In genomic region chr2:218261424-218262273, GRCh38 we compare ENCODE assay signal across 9 cellular contexts. TPM values are rescaled to one million over a fixed set of nuclear protein-coding genes. Genes with fewer than 3 reads are reported as not detected.
DNase-seq lines count a peak whose midpoint lies in the region; ATAC-seq and TF ChIP-seq lines count a peak whose summit lies in the region.
"Had no signal": no experiment of that assay in that cellular context is flagged by ENCODE, and none has a peak within 500 bp of the region (broad histone marks: within the 10 kb centered on the region; RNA-seq: fewer than 3 reads in every experiment).

No MANE protein-coding gene starts in this region.

- no peak overlapping the region for H3K4ac ChIP-seq in neuronal stem cell (ENCODE audit: low read length)

- peak overlapping the region; percentile 81 for H3K27ac Mint-ChIP-seq in dendritic cell treated with granulocyte-macrophage colony-stimulating factor and Interleukin-4, amounts not matched to agents 40 ng/mL and 50 ng/mL, for 4 days
- H3K27ac Mint-ChIP-seq: natural killer cell had no signal

- H3K23ac ChIP-seq in neuronal stem cell (ENCODE audit: low read depth, low read length, poor library complexity): peak overlapping the region; percentile 69

- no peak overlapping the region for H4K8ac ChIP-seq in neuronal stem cell (ENCODE audit: low read depth, low read length)

- H3K18ac ChIP-seq in neuronal stem cell (ENCODE audit: low read length): peak overlapping the region; percentile 62

- no peak overlapping the region for H3K14ac ChIP-seq in neuronal stem cell (ENCODE audit: low read length)

- no peak for TF ChIP-seq CTCF in NB4 (IDR thresholded peaks at IDR 0.05; ENCODE audit: low read depth, low read length)

- peaks cover 0 to 2% (median 0%) of the 10 kb centered on the region in 3 experiments for H3K27me3 ChIP-seq in neuronal stem cell (ENCODE audit: control insufficient read depth in 3 of 3, insufficient read depth in 3 of 3, low read depth in 1 of 3, low read length in 3 of 3)

- no peak overlapping the region for H2AK5ac ChIP-seq in neuronal stem cell (ENCODE audit: low read depth, low read length)

- peak overlapping the region; percentile 7 for H2BK120ac ChIP-seq in neuronal stem cell (ENCODE audit: low read depth, low read length)

- no CpG with 5 or more reads among the region's 8 CpGs for WGBS in neuronal stem cell (ENCODE audit: extremely low coverage in 2 of 2, insufficient read length in 2 of 2, insufficient replicate concordance in 1 of 2), 2 donors

- ATAC-seq in HG03135 (IDR thresholded peaks at IDR 0.05; ENCODE audit: unreplicated experiment) (no peak), GM21447 (IDR thresholded peaks at IDR 0.05; ENCODE audit: unreplicated experiment) (no peak), GM18498 (IDR thresholded peaks at IDR 0.05; ENCODE audit: unreplicated experiment) (no peak)
- ATAC-seq: natural killer cell had no signal

- peak overlapping the region; percentile 68 for H3K4me3 Mint-ChIP-seq in dendritic cell treated with granulocyte-macrophage colony-stimulating factor and Interleukin-4, amounts not matched to agents 40 ng/mL and 50 ng/mL, for 4 days
- H3K4me3 Mint-ChIP-seq: natural killer cell had no signal

- H3K4me1 ChIP-seq in neuronal stem cell (ENCODE audit: control insufficient read depth in 2 of 2, insufficient read depth in 1 of 2, low read depth in 1 of 2, low read length in 2 of 2): peaks cover 15 to 24% of the 10 kb centered on the region in 2 donors

- no peak overlapping the region for H3K4me2 ChIP-seq in neuronal stem cell (ENCODE audit: insufficient read depth, low read length, poor library complexity, severe bottlenecking)

- DNase-seq in COLO668 (lab: John Stamatoyannopoulos, UW; ENCODE audit: unreplicated experiment): peak; percentile 72
- DNase-seq in NB4 (ENCODE audit: low read depth): peak; percentile 60
- no peak for DNase-seq in neuronal stem cell (ENCODE audit: low spot score)
- no peak for DNase-seq in T-helper 9 cell
- DNase-seq: natural killer cell had no signal

- no peak overlapping the region for H3K27ac ChIP-seq in neuronal stem cell (replicated peaks; ENCODE audit: low read length)

- no peak overlapping the region for H4K91ac ChIP-seq in neuronal stem cell (ENCODE audit: low read depth, low read length, poor library complexity)

- H3K9me3 Mint-ChIP-seq in dendritic cell treated with granulocyte-macrophage colony-stimulating factor and Interleukin-4, amounts not matched to agents 40 ng/mL and 50 ng/mL, for 4 days: no peaks in the 10 kb centered on the region
- H3K9me3 Mint-ChIP-seq: natural killer cell had no signal

- H3K9me3 ChIP-seq in neuronal stem cell (replicated peaks in 1 of 2; ENCODE audit: control insufficient read depth in 2 of 2, insufficient read depth in 1 of 2, low read depth in 1 of 2, low read length in 2 of 2): peaks cover 0 to 2% of the 10 kb centered on the region in 2 donors

- peaks cover 45% of the 10 kb centered on the region for H3K36me3 Mint-ChIP-seq in dendritic cell treated with granulocyte-macrophage colony-stimulating factor and Interleukin-4, amounts not matched to agents 40 ng/mL and 50 ng/mL, for 4 days (ENCODE audit: low read depth)
- H3K36me3 Mint-ChIP-seq: natural killer cell had no signal

- H2AFZ ChIP-seq in neuronal stem cell (ENCODE audit: low read length): peak overlapping the region; percentile 56

- H3K9ac ChIP-seq in neuronal stem cell (ENCODE audit: low read depth, low read length, poor library complexity): peak overlapping the region; percentile 51

- H2BK15ac ChIP-seq in neuronal stem cell (ENCODE audit: low read length): no peak overlapping the region

- H3K4me3 ChIP-seq in NB4 (ENCODE audit: low read depth, low read length) (no peak overlapping the region), neuronal stem cell (ENCODE audit: low read length in 2 of 2) (peak overlapping the region in 1 of 2 donors; percentile 51)

- H3K4me1 Mint-ChIP-seq in dendritic cell treated with granulocyte-macrophage colony-stimulating factor and Interleukin-4, amounts not matched to agents 40 ng/mL and 50 ng/mL, for 4 days (ENCODE audit: low read depth): peaks cover 98% of the 10 kb centered on the region

- no peaks in the 10 kb centered on the region for H3K27me3 Mint-ChIP-seq in dendritic cell treated with granulocyte-macrophage colony-stimulating factor and Interleukin-4, amounts not matched to agents 40 ng/mL and 50 ng/mL, for 4 days

- no peak for TF ChIP-seq POLR2A in NB4 (IDR thresholded peaks at IDR 0.05; ENCODE audit: extremely low read depth, insufficient read length)

- H3K36me3 ChIP-seq in neuronal stem cell (replicated peaks in 1 of 2; ENCODE audit: control insufficient read depth in 2 of 2, insufficient read depth in 2 of 2, low read length in 2 of 2): peaks cover 21 to 43% of the 10 kb centered on the region in 2 donors

- no peak overlapping the region for H2BK12ac ChIP-seq in neuronal stem cell (ENCODE audit: low read length)

- no peak overlapping the region for H2BK5ac ChIP-seq in neuronal stem cell (ENCODE audit: low read length)

- no peaks in the 10 kb centered on the region for H3K79me1 ChIP-seq in neuronal stem cell (ENCODE audit: low read depth, low read length)

- intact Hi-C loops in dendritic cell treated with granulocyte-macrophage colony-stimulating factor and Interleukin-4, amounts not matched to agents 40 ng/mL and 50 ng/mL, for 4 days (cut with micrococcal nuclease): no loop called here

RNA-seq across cellular contexts. Expression of gene GPBAR1, which starts 0.8 kb away (rescaled TPM):
- polyA plus RNA-seq in neuronal stem cell (2013, experiment 1 of 2): 0.46 TPM
- 0.44 TPM for polyA plus RNA-seq in neuronal stem cell (2013, experiment 2 of 2)

RNA-seq across cellular contexts. Expression of gene AAMP, which starts 8.3 kb away (rescaled TPM):
- polyA plus RNA-seq in neuronal stem cell (2013, experiment 1 of 2): 45.1 TPM
- polyA plus RNA-seq in neuronal stem cell (2013, experiment 2 of 2): 38.9 TPM

RNA-seq across cellular contexts. Expression of gene PNKD, which starts 8.7 kb away (rescaled TPM):
- 58.6 TPM for polyA plus RNA-seq in neuronal stem cell (2013, experiment 1 of 2)
- polyA plus RNA-seq in neuronal stem cell (2013, experiment 2 of 2): 61.7 TPM

RNA-seq across cellular contexts. Expression of gene TMBIM1, which starts 30.7 kb away (rescaled TPM):
- polyA plus RNA-seq in neuronal stem cell (2013, experiment 1 of 2): 10.4 TPM
- 10.7 TPM for polyA plus RNA-seq in neuronal stem cell (2013, experiment 2 of 2)

RNA-seq across cellular contexts. Expression of gene ARPC2, which starts 44.7 kb away (rescaled TPM):
- polyA plus RNA-seq in neuronal stem cell (2013, experiment 1 of 2): 208 TPM
- 206 TPM for polyA plus RNA-seq in neuronal stem cell (2013, experiment 2 of 2)

Comparison
In these comparisons a context has a peak if more than half of its experiments do, and no peak if none do; other contexts are left out.
1. DNase-seq: peak in COLO668 (single experiment) and NB4 (single experiment); none in neuronal stem cell (single experiment) and T-helper 9 cell (single experiment).